ENCODE assay signal across 10 cellular contexts in genomic region chr19:58356971-58357797, GRCh38. TPM values are rescaled to one million over a fixed set of nuclear protein-coding genes. Genes with fewer than 3 reads are reported as not detected.
DNase-seq lines count a peak whose midpoint lies in the region; ATAC-seq and TF ChIP-seq lines count a peak whose summit lies in the region.
"Had no signal": no experiment of that assay in that cellular context is flagged by ENCODE, and none has a peak within 500 bp of the region (broad histone marks: within the 10 kb centered on the region; RNA-seq: fewer than 3 reads in every experiment).

No MANE protein-coding gene starts in this region.

- H3K4me1 ChIP-seq in iPS-15b (ENCODE audit: control insufficient read depth, insufficient read depth, low read length) (no peaks in the 10 kb centered on the region), thymus (ENCODE audit: control insufficient read depth, insufficient read depth, low read length) (peaks cover 12% of the 10 kb centered on the region)

- no peak overlapping the region for H3K4me3 Mint-ChIP-seq in type B pancreatic cell

- TF ChIP-seq CTCF in type B pancreatic cell (conservative IDR thresholded peaks at IDR 0.05): no peak

- H3K27ac ChIP-seq in thymus (ENCODE audit: low read depth): no peak overlapping the region

- H3K4me3 ChIP-seq in iPS-15b (ENCODE audit: low read depth, low read length) (no peak overlapping the region), thymus (ENCODE audit: low read length) (peak overlapping the region; percentile 52)
- H3K4me3 ChIP-seq: mucosa of descending colon had no signal

- H3K9me3 Mint-ChIP-seq in type B pancreatic cell: no peaks in the 10 kb centered on the region

- H3K36me3 Mint-ChIP-seq in type B pancreatic cell: no peaks in the 10 kb centered on the region

- ATAC-seq in GM18511 (IDR thresholded peaks at IDR 0.05; ENCODE audit: unreplicated experiment) (no peak), HG03571 (IDR thresholded peaks at IDR 0.05; ENCODE audit: unreplicated experiment) (no peak)
- ATAC-seq: Panc1 had no signal

- no peak overlapping the region for H3K27ac Mint-ChIP-seq in type B pancreatic cell

- H3K27me3 ChIP-seq in iPS-15b (ENCODE audit: control insufficient read depth, insufficient read depth, low read length) (no peaks in the 10 kb centered on the region), thymus (ENCODE audit: control insufficient read depth, insufficient read depth) (peaks cover 13% of the 10 kb centered on the region)

- 51% methylated on average over 59 of the region's 59 CpGs for WGBS in thymus

- DNase-seq in activated CD8-positive, alpha-beta memory T cell treated with anti-CD3 and anti-CD28 coated beads, Interleukin-2, amount 50 U/mL, for 48 hours: peak; percentile 56
- no peak for DNase-seq in activated CD8-positive, alpha-beta memory T cell treated with anti-CD3 and anti-CD28 coated beads for 24 hours
- peak; percentile 12 for DNase-seq in astrocyte of the hippocampus (ENCODE audit: low read depth, low spot score)
- DNase-seq in type B pancreatic cell (ENCODE audit: extremely low spot score, unreplicated experiment): no peak
- DNase-seq: mucosa of descending colon had no signal

- no peaks in the 10 kb centered on the region for H3K27me3 Mint-ChIP-seq in type B pancreatic cell

- H3K36me3 ChIP-seq in iPS-15b (ENCODE audit: control insufficient read depth, insufficient read depth, low read length) (peaks cover 3% of the 10 kb centered on the region), thymus (ENCODE audit: control insufficient read depth, insufficient read depth) (no peaks in the 10 kb centered on the region)

- H3K4me1 Mint-ChIP-seq in type B pancreatic cell (ENCODE audit: unreplicated experiment): peaks cover 7% of the 10 kb centered on the region

- no peaks in the 10 kb centered on the region for H3K9me3 ChIP-seq in iPS-15b (ENCODE audit: control insufficient read depth, insufficient read depth, low read length)
- no peaks in the 10 kb centered on the region for H3K9me3 ChIP-seq in thymus (ENCODE audit: control insufficient read depth)
- H3K9me3 ChIP-seq: mucosa of descending colon had no signal

- peak overlapping the region; percentile 57 for H3K9ac ChIP-seq in iPS-15b (ENCODE audit: low read depth, low read length)

RNA-seq across cellular contexts. Expression of gene A1BG, which starts 3.9 kb away (rescaled TPM):
- polyA plus RNA-seq in thymus: 77.3 TPM
- 5.1 and 11.7 TPM in 2 replicates for total RNA-seq in type B pancreatic cell (ENCODE audit: low replicate concordance)

RNA-seq across cellular contexts. Expression of gene ZNF497, which starts 5.4 kb away (rescaled TPM):
- 1.3 TPM for polyA plus RNA-seq in thymus
- total RNA-seq in type B pancreatic cell (ENCODE audit: low replicate concordance): 4.1 and 8.1 TPM in 2 replicates

RNA-seq across cellular contexts. Expression of gene ZNF837, which starts 23.6 kb away (rescaled TPM):
- 2.9 TPM for polyA plus RNA-seq in thymus
- 2.8 and 3.8 TPM in 2 replicates for total RNA-seq in type B pancreatic cell (ENCODE audit: low replicate concordance)

RNA-seq across cellular contexts. Expression of gene RPS5, which starts 29.9 kb away (rescaled TPM):
- polyA plus RNA-seq in thymus: 942 TPM
- 1,320 and 1,324 TPM in 2 replicates for total RNA-seq in type B pancreatic cell (ENCODE audit: low replicate concordance)

RNA-seq across cellular contexts. Expression of gene ZSCAN22, which starts 30.4 kb away (rescaled TPM):
- polyA plus RNA-seq in thymus: 1.2 TPM
- total RNA-seq in type B pancreatic cell (ENCODE audit: low replicate concordance): 4.2 and 5.4 TPM in 2 replicates

Comparison
In these comparisons a context has a peak if more than half of its experiments do, and no peak if none do; other contexts are left out.
1. DNase-seq: peak in activated CD8-positive, alpha-beta memory T cell treated with anti-CD3 and anti-CD28 coated beads, Interleukin-2, amount 50 U/mL, for 48 hours (single experiment) and astrocyte of the hippocampus (single experiment); none in activated CD8-positive, alpha-beta memory T cell treated with anti-CD3 and anti-CD28 coated beads for 24 hours (single experiment) and type B pancreatic cell (single experiment).